In genomic region chr1:5513179-5513578, GRCh38 we compare ENCODE assay signal across 7 cellular contexts.
"Had no signal": no experiment of that assay in that cellular context is flagged by ENCODE, and none has a peak within 500 bp of the region (broad histone marks: within the 10 kb centered on the region; RNA-seq: fewer than 3 reads in every experiment).

No MANE protein-coding gene starts in this region.

- H3K36me3 ChIP-seq: HAP-1 had no signal

- FAIRE-seq: HepG2 had no signal

- H3K4me1 ChIP-seq: HAP-1 had no signal

- H3K4me3 ChIP-seq: GM23248, HAP-1 had no signal

- H3K27ac ChIP-seq: GM23248 had no signal

- H3K9ac ChIP-seq: GM23248 had no signal

- DNase-seq: GM23248, GOT3, H7, HFFc6, KBM-7 had no signal

- H3K9me3 ChIP-seq: HAP-1 had no signal

- H2AFZ ChIP-seq: GM23248 had no signal
